ENCODE assay signal across 26 cellular contexts in genomic region chr5:28984642-28985041, GRCh38.
"Had no signal": no experiment of that assay in that cellular context is flagged by ENCODE, and none has a peak within 500 bp of the region (broad histone marks: within the 10 kb centered on the region; RNA-seq: fewer than 3 reads in every experiment).

No MANE protein-coding gene starts in this region.

- H3K9me3 ChIP-seq: thyroid gland, uterus, vagina had no signal

- H3K27ac ChIP-seq: stomach, suprapubic skin, thoracic aorta, thyroid gland, tibial artery, tibial nerve, transverse colon, upper lobe of left lung, upper lobe of right lung, uterus, vagina had no signal

- DNase-seq: stimulated activated CD4-positive, alpha-beta T cell treated with anti-CD3 and anti-CD28 coated beads, Interleukin-2, amount 100 ng/mL, for 24 hours; stimulated activated CD4-positive, alpha-beta T cell treated with anti-CD3 and anti-CD28 coated beads, Interleukin-4, amount 100 ng/mL, for 1 hour; stimulated activated CD4-positive, alpha-beta T cell treated with anti-CD3 and anti-CD28 coated beads, Interleukin-4, amount 100 ng/mL, for 24 hours; stimulated activated CD4-positive, alpha-beta T cell treated with anti-CD3 and anti-CD28 coated beads, Interleukin-4, amount 100 ng/mL, for 4 hours; stimulated activated CD8-positive, alpha-beta memory T cell treated with anti-CD3 and anti-CD28 coated beads, Interleukin-4, amount 100 ng/mL, for 48 hours; stimulated activated naive B cell treated with anti-CD40 and anti-IgM and Interleukin-4, amounts not matched to agents 10 μg/mL and 1 μg/mL and 100 μg/mL, for 72 hours; stimulated activated naive CD4-positive, alpha-beta T cell; stimulated activated naive CD4-positive, alpha-beta T cell treated with Interleukin-2 at 50 U/mL for 16 hours; stimulated activated naive CD8-positive, alpha-beta T cell treated with anti-CD3 and anti-CD28 coated beads, Interleukin-15, amount 100 ng/mL, for 72 hours; stimulated activated naive CD8-positive, alpha-beta T cell treated with anti-CD3 and anti-CD28 coated beads, Interleukin-15, Interleukin-2, amounts not matched to agents 100 U/mL and 50 U/mL, for 24 hours; stomach; substantia nigra; thyroid gland; tibial artery; transverse colon; trophoblast cell; upper lobe of left lung; upper lobe of right lung; uterus had no signal

- H3K4me3 ChIP-seq: stomach, suprapubic skin, thoracic aorta, thyroid gland, tibial artery, tibial nerve, transverse colon, upper lobe of left lung, upper lobe of right lung, uterus, vagina had no signal

- FAIRE-seq: urothelium cell line had no signal

- ATAC-seq: stimulated activated effector memory CD8-positive, alpha-beta T cell treated with anti-CD3 and anti-CD28 coated beads, Interleukin-12 subunit alpha, Interleukin-12 subunit beta, amount 100 ng/mL, for 72 hours; stimulated activated memory B cell treated with anti-CD40 and anti-IgM and Interleukin-4, amounts not matched to agents 10 μg/mL and 1 μg/mL and 100 μg/mL, for 72 hours; stimulated activated naive B cell treated with anti-CD40 and anti-IgM and Interleukin-4, amounts not matched to agents 10 μg/mL and 1 μg/mL and 100 μg/mL, for 72 hours; stimulated activated naive CD8-positive, alpha-beta T cell treated with anti-CD3 and anti-CD28 coated beads, Interleukin-15, amount 100 ng/mL, for 72 hours; stimulated activated naive CD8-positive, alpha-beta T cell treated with anti-CD3 and anti-CD28 coated beads, Interleukin-15, Interleukin-2, amounts not matched to agents 100 U/mL and 50 U/mL, for 24 hours; upper lobe of right lung had no signal

- H3K36me3 ChIP-seq: stomach, suprapubic skin, thoracic aorta, thyroid gland, tibial artery, tibial nerve, transverse colon, upper lobe of left lung, upper lobe of right lung, uterus, vagina had no signal

- H3K27me3 ChIP-seq: stomach, suprapubic skin, thyroid gland, tibial artery, tibial nerve, transverse colon, upper lobe of left lung, upper lobe of right lung, uterus, vagina had no signal

- H3K4me1 ChIP-seq: stomach, suprapubic skin, thyroid gland, tibial artery, tibial nerve, transverse colon, upper lobe of left lung, upper lobe of right lung, uterus, vagina had no signal
